Comparison of ENCODE assay signal across 8 cellular contexts in genomic region chr6:35728663-35729348, GRCh38. TPM values are rescaled to one million over a fixed set of nuclear protein-coding genes. Genes with fewer than 3 reads are reported as not detected.
A peak's percentile ranks its signal among the peaks of the same experiment; 100 is the strongest.
DNase-seq lines count a peak whose midpoint lies in the region; ATAC-seq and TF ChIP-seq lines count a peak whose summit lies in the region.

No MANE protein-coding gene starts in this region.

- peak overlapping the region; percentile 91; the same call in 1 of the 2 replicates for H4K91ac ChIP-seq in IMR-90 (ENCODE audit: insufficient read depth, low read depth, low read length)

- BruUV-seq in A673 (replicated peaks; lab: Mats Ljungman, UMichigan), result no TSS peak
- no TSS peak for BruUV-seq in IMR-90 (replicated peaks; lab: Mats Ljungman, UMichigan)

- no peak overlapping the region for H3K56ac ChIP-seq in IMR-90 (ENCODE audit: extremely low read depth, insufficient read depth, low read length)

- peak overlapping the region; percentile 91; the same call in 1 of the 2 replicates for H3K4me2 ChIP-seq in IMR-90 (ENCODE audit: low read depth, low read length)

- H4K5ac ChIP-seq in IMR-90 (ENCODE audit: low read depth, low read length), result peak overlapping the region; percentile 38

- peak overlapping the region; percentile 51; the same call in 1 of the 2 replicates for H2BK20ac ChIP-seq in IMR-90 (ENCODE audit: low read depth, low read length)

- TF ChIP-seq RAD21 in IMR-90 (IDR thresholded peaks at IDR 0.05; ENCODE audit: low read length), result no peak

- no peaks in the 10 kb centered on the region for H3K36me3 Mint-ChIP-seq in activated naive CD4-positive, alpha-beta T cell treated with anti-CD3 and anti-CD28 coated beads for 36 hours (ENCODE audit: low read depth)

- H3K4me1 Mint-ChIP-seq in activated naive CD4-positive, alpha-beta T cell treated with anti-CD3 and anti-CD28 coated beads for 36 hours (ENCODE audit: low read depth), result peaks cover 82% of the 10 kb centered on the region

- H3K4me1 ChIP-seq in A673 (ENCODE audit: insufficient read depth, low read length, poor library complexity, severe bottlenecking), result peaks cover 45% of the 10 kb centered on the region
- H3K4me1 ChIP-seq in IMR-90 (ENCODE audit: control insufficient read depth, insufficient read depth, low read length), result peaks cover 16% of the 10 kb centered on the region
- H3K4me1 ChIP-seq in right cardiac atrium (ENCODE audit: control insufficient read depth, insufficient read depth, low read length), result peaks cover 47% of the 10 kb centered on the region

- peak overlapping the region; percentile 74; the same call in 1 of the 2 replicates for H2BK120ac ChIP-seq in IMR-90 (ENCODE audit: low read depth, low read length)

- peak overlapping the region; percentile 69; the same call in 1 of the 3 replicates for H2BK15ac ChIP-seq in IMR-90 (ENCODE audit: low read depth, low read length)

- H3K4ac ChIP-seq in IMR-90 (ENCODE audit: low read depth, low read length), result peak overlapping the region; percentile 75; the same call in 1 of the 2 replicates

- peak overlapping the region; percentile 71; the same call in 1 of the 2 replicates for H3K9ac ChIP-seq in IMR-90 (ENCODE audit: low read depth, low read length)

- peak overlapping the region; percentile 88 for H2AFZ ChIP-seq in IMR-90 (replicated peaks; ENCODE audit: low read length, poor library complexity)

- ATAC-seq in IMR-90 (ENCODE audit: low read depth) (no peak), right cardiac atrium (no peak), GM18505 (IDR thresholded peaks at IDR 0.05; ENCODE audit: unreplicated experiment) (no peak)

- intact Hi-C loops in A673 (cut with micrococcal nuclease; ENCODE audit: unreplicated experiment), result no loop called here
- intact Hi-C loops in IMR-90 (cut with micrococcal nuclease), result no loop called here
- intact Hi-C loops in activated naive CD4-positive, alpha-beta T cell treated with anti-CD3 and anti-CD28 coated beads for 36 hours (cut with micrococcal nuclease), result loop anchor here (1.0 to 2.0 kb wide), 3 partner anchors 10 to 128 kb away; no protein-coding TSS in a partner anchor
- intact Hi-C loops in right cardiac atrium (cut with DNase I), result loop anchor here in 3 of 4 donors (5.0 kb wide), 2 partner anchors 42 to 127 kb away; partner anchors contain the start of gene FKBP5 (in 2 of the 3)

- H3K27me3 Mint-ChIP-seq in activated naive CD4-positive, alpha-beta T cell treated with anti-CD3 and anti-CD28 coated beads for 36 hours (ENCODE audit: low read depth), result no peaks in the 10 kb centered on the region

- in situ Hi-C loops in IMR-90 (cut with MboI; ENCODE audit: low sequenced_read_pairs), result loop anchor here (5.0 to 25.0 kb wide), 2 partner anchors 37 to 417 kb away; no protein-coding TSS in a partner anchor

- H3K14ac ChIP-seq in IMR-90 (replicated peaks; ENCODE audit: low read depth, low read length), result peak overlapping the region; percentile 88

- H3K9me3 ChIP-seq in A673 (ENCODE audit: low read depth, low read length, poor library complexity, severe bottlenecking), result no peaks in the 10 kb centered on the region
- H3K9me3 ChIP-seq in IMR-90 (ENCODE audit: control insufficient read depth, insufficient read depth, low read length), result no peaks in the 10 kb centered on the region
- no peaks in the 10 kb centered on the region for H3K9me3 ChIP-seq in right cardiac atrium (ENCODE audit: control insufficient read depth, low read length)

- H3K36me3 ChIP-seq in A673 (ENCODE audit: insufficient read depth, low read length, poor library complexity, severe bottlenecking), result no peaks in the 10 kb centered on the region
- H3K36me3 ChIP-seq in IMR-90 (ENCODE audit: control insufficient read depth, insufficient read depth, low read length), result no peaks in the 10 kb centered on the region

- peaks cover 12% of the 10 kb centered on the region for H3K9me1 ChIP-seq in IMR-90 (ENCODE audit: insufficient read depth, low read length)

- dilution Hi-C loops in IMR-90 (cut with HindIII; ENCODE audit: low sequenced_read_pairs, unreplicated experiment), result no loop called here

- peak overlapping the region; percentile 61 for H3K4me3 Mint-ChIP-seq in activated naive CD4-positive, alpha-beta T cell treated with anti-CD3 and anti-CD28 coated beads for 36 hours

- H4K8ac ChIP-seq in IMR-90 (ENCODE audit: low read depth in 2 of 2, low read length in 2 of 2), result peak overlapping the region; percentile 78 to 88; a peak in 2 of 4 replicates

- TF ChIP-seq CTCF in A673 (conservative IDR thresholded peaks at IDR 0.05; ENCODE audit: low read depth, low read length) (no peak), IMR-90 (conservative IDR thresholded peaks at IDR 0.05; ENCODE audit: low read depth, low read length) (no peak)

- H3K27me3 ChIP-seq in A673 (replicated peaks; ENCODE audit: insufficient read depth, low read depth, low read length, poor library complexity) (no peaks in the 10 kb centered on the region), IMR-90 (ENCODE audit: control insufficient read depth, insufficient read depth, low read length) (no peaks in the 10 kb centered on the region), right cardiac atrium (ENCODE audit: control insufficient read depth, insufficient read depth) (no peaks in the 10 kb centered on the region)

- no peak overlapping the region for H2BK5ac ChIP-seq in IMR-90 (ENCODE audit: low read depth, low read length, poor library complexity, severe bottlenecking)

- DNase-seq in A673 (ENCODE audit: low spot score), result no peak
- DNase-seq in IMR-90, result no peak
- peak; percentile 71 for DNase-seq in activated naive CD4-positive, alpha-beta T cell treated with anti-CD3 and anti-CD28 coated beads for 36 hours
- peak; percentile 68 to 85 (median 78) for DNase-seq in right cardiac atrium
- no peak for DNase-seq in hepatic stellate cell (ENCODE audit: low spot score)
- DNase-seq in OCI-M1 (lab: John Stamatoyannopoulos, UW), result no peak

- CTCF ChIA-PET in A673 (lab: Charles Lee), result interaction anchor here (1.7 kb wide), 1 partner anchor 8 kb away, joined by 5 read pairs; the partner anchor contains the start of gene ARMC12
- CTCF ChIA-PET in IMR-90 (lab: Yijun Ruan, JAX), result no interaction called here
- CTCF ChIA-PET in activated naive CD4-positive, alpha-beta T cell treated with anti-CD3 and anti-CD28 coated beads for 36 hours (lab: Charles Lee), result interaction anchor here (0.7 to 1.7 kb wide), 8 partner anchors 8 to 161 kb away, joined by 3 to 5 read pairs (median 4); partner anchors contain the start of gene ARMC12

- no peak overlapping the region for H3K27ac ChIP-seq in A673 (ENCODE audit: low read depth, low read length, poor library complexity, severe bottlenecking)
- no peak overlapping the region for H3K27ac ChIP-seq in IMR-90 (ENCODE audit: insufficient read depth, low read length)
- H3K27ac ChIP-seq in right cardiac atrium (ENCODE audit: low read length), result peak overlapping the region; percentile 96
- H3K27ac ChIP-seq in skin epidermis, result peak overlapping the region; percentile 8 to 100 (median 96)

- WGBS in IMR-90 (ENCODE audit: extremely low coverage in 2 of 2, insufficient read length in 1 of 2), 2 experiments, result 50% methylated on average over 2 of the region's 9 CpGs; no CpG with 5 or more reads in 1 of the 2 experiments
- 54% methylated on average over 9 of the region's 9 CpGs for WGBS in right cardiac atrium

- no peaks in the 10 kb centered on the region for H3K79me1 ChIP-seq in IMR-90 (ENCODE audit: low read depth in 1 of 2, low read length in 2 of 2)

- H3K27ac Mint-ChIP-seq in activated naive CD4-positive, alpha-beta T cell treated with anti-CD3 and anti-CD28 coated beads for 36 hours, result peak overlapping the region; percentile 91

- H3K23ac ChIP-seq in IMR-90 (ENCODE audit: low read depth, low read length), result no peak overlapping the region

- POLR2A ChIA-PET in A673 (lab: Charles Lee; ENCODE audit: low non-redundant PET), result no interaction called here
- POLR2A ChIA-PET in IMR-90 (lab: Charles Lee; ENCODE audit: unreplicated experiment), result no interaction called here

- TF ChIP-seq POLR2A in IMR-90 (IDR thresholded peaks at IDR 0.05; ENCODE audit: low read depth, low read length) (no peak), GM18505 (IDR thresholded peaks at IDR 0.05; ENCODE audit: borderline replicate concordance, extremely low read depth, insufficient read depth, insufficient read length) (no peak)

- H2AK9ac ChIP-seq in IMR-90 (replicated peaks; ENCODE audit: low read depth, low read length, poor library complexity), result peak overlapping the region; percentile 68

- H3K4me3 ChIP-seq in A673 (ENCODE audit: low read depth, low read length, poor library complexity, severe bottlenecking) (peak overlapping the region; percentile 71), IMR-90 (ENCODE audit: insufficient read depth, low read depth, low read length) (no peak overlapping the region), right cardiac atrium (ENCODE audit: low read length) (no peak overlapping the region), skin epidermis (peak overlapping the region in 3 of 7 experiments; percentile 43 to 45 (median 43))

- peak overlapping the region; percentile 63; the same call in 1 of the 2 replicates for H3K18ac ChIP-seq in IMR-90 (ENCODE audit: low read depth, low read length)

- no peaks in the 10 kb centered on the region for H3K9me3 Mint-ChIP-seq in activated naive CD4-positive, alpha-beta T cell treated with anti-CD3 and anti-CD28 coated beads for 36 hours

- no peaks in the 10 kb centered on the region for H4K20me1 ChIP-seq in IMR-90 (ENCODE audit: insufficient read depth, low read length)

- H2AK5ac ChIP-seq in IMR-90 (ENCODE audit: low read depth, low read length), result peak overlapping the region; percentile 90

RNA-seq across cellular contexts. Expression of gene ARMC12, which starts 8.0 kb away (rescaled TPM):
- total RNA-seq in A673 (2021), result 0.74 and 1.0 TPM in 2 replicates
- total RNA-seq in IMR-90 (2012; rRNA removed), result 0.18 and 0.28 TPM in 2 replicates
- polyA plus RNA-seq in IMR-90 (2012; rRNA removed), result 0.56 and 0.74 TPM in 2 replicates
- 0.16 and 0.30 TPM in 2 replicates for polyA plus RNA-seq in IMR-90 (2012; cell fraction: cytosol; rRNA removed)
- 6.9 and 8.4 TPM in 2 replicates for polyA plus RNA-seq in IMR-90 (2012; cell fraction: nucleus; rRNA removed; ENCODE audit: low replicate concordance)
- 1 to 10 TPM; 3.1 to 3.9 TPM for total RNA-seq in activated naive CD4-positive, alpha-beta T cell treated with anti-CD3 and anti-CD28 coated beads for 36 hours
- under 1 TPM in 1 of 4 donors, not detected in 3; 0.31 TPM for total RNA-seq in right cardiac atrium
- 0.32 TPM for polyA plus RNA-seq in right cardiac atrium

RNA-seq across cellular contexts. Expression of gene FKBP5, which starts 40.1 kb away (rescaled TPM):
- total RNA-seq in A673 (2021), result 20.4 and 26.2 TPM in 2 replicates
- total RNA-seq in IMR-90 (2012; rRNA removed), result 7.0 and 10.0 TPM in 2 replicates
- 5.6 and 6.8 TPM in 2 replicates for polyA plus RNA-seq in IMR-90 (2012; rRNA removed)
- polyA plus RNA-seq in IMR-90 (2012; cell fraction: cytosol; rRNA removed), result 1.2 and 2.7 TPM in 2 replicates
- 0.62 and 3.4 TPM in 2 replicates for polyA plus RNA-seq in IMR-90 (2012; cell fraction: nucleus; rRNA removed; ENCODE audit: low replicate concordance)
- 100 to 1,000 TPM; 202 to 208 TPM for total RNA-seq in activated naive CD4-positive, alpha-beta T cell treated with anti-CD3 and anti-CD28 coated beads for 36 hours
- total RNA-seq in right cardiac atrium, result 100 to 1,000 TPM; 109 to 155 (median 111) TPM
- polyA plus RNA-seq in right cardiac atrium, result 75.0 TPM

RNA-seq across cellular contexts. Expression of gene CLPSL2, which starts 47.6 kb away (rescaled TPM):
- not detected in 2 replicates for total RNA-seq in A673 (2021)
- not detected in 2 replicates for total RNA-seq in IMR-90 (2012; rRNA removed)
- polyA plus RNA-seq in IMR-90 (2012; rRNA removed), result not detected in 2 replicates
- polyA plus RNA-seq in IMR-90 (2012; cell fraction: cytosol; rRNA removed), result 0.76 TPM in 1 of 2 replicates, not detected in the other
- not detected in 2 replicates for polyA plus RNA-seq in IMR-90 (2012; cell fraction: nucleus; rRNA removed; ENCODE audit: low replicate concordance)
- not detected for total RNA-seq in activated naive CD4-positive, alpha-beta T cell treated with anti-CD3 and anti-CD28 coated beads for 36 hours
- total RNA-seq in right cardiac atrium, result not detected
- polyA plus RNA-seq in right cardiac atrium, result not detected

RNA-seq across cellular contexts. Expression of gene CLPSL1, which starts 52.0 kb away (rescaled TPM):
- not detected in 2 replicates for total RNA-seq in A673 (2021)
- total RNA-seq in IMR-90 (2012; rRNA removed), result not detected in 2 replicates
- not detected in 2 replicates for polyA plus RNA-seq in IMR-90 (2012; rRNA removed)
- polyA plus RNA-seq in IMR-90 (2012; cell fraction: cytosol; rRNA removed), result not detected in 2 replicates
- not detected in 2 replicates for polyA plus RNA-seq in IMR-90 (2012; cell fraction: nucleus; rRNA removed; ENCODE audit: low replicate concordance)
- not detected for total RNA-seq in activated naive CD4-positive, alpha-beta T cell treated with anti-CD3 and anti-CD28 coated beads for 36 hours
- not detected for total RNA-seq in right cardiac atrium
- not detected for polyA plus RNA-seq in right cardiac atrium

Comparison
In these comparisons a context has a peak if more than half of its experiments do, and no peak if none do; other contexts are left out.
1. DNase-seq: peak in activated naive CD4-positive, alpha-beta T cell treated with anti-CD3 and anti-CD28 coated beads for 36 hours (single experiment) and right cardiac atrium (3 of 3); none in A673 (single experiment), IMR-90 (single experiment), hepatic stellate cell (single experiment) and OCI-M1 (single experiment).
2. H3K27ac ChIP-seq: peak in right cardiac atrium (single experiment) and skin epidermis (21 of 21); none in A673 (single experiment) and IMR-90 (single experiment).
3. intact Hi-C loops: an anchor here in activated naive CD4-positive, alpha-beta T cell treated with anti-CD3 and anti-CD28 coated beads for 36 hours (1.0 to 2.0 kb wide) and right cardiac atrium (5.0 kb wide); none called in A673 and IMR-90.